In the genomic region with DNA sequence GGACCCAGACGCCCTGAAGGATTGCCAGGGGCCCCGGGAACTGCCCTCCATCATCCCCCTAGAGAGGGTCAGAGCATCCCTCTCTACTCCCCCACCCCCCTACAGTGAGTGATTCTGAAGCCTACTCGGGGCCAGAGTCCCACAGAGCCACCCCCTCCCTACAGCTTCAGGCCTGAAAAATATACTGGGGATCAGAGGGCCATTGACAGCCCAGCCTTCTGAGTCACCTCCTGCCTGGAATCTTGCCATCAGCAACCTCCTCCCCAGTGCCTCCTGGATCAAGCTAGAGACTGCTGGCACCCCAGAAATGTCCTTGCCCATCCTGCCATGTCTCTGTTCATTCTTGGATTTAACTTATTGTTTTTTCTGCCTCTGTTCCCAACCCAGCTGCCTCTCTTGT, we compare ENCODE assay signal across 1 cellular context.
TF ChIP-seq lines count a peak whose summit lies in the region.

No MANE protein-coding gene starts in this region.

TF ChIP-seq in HepG2, 621 proteins besides CTCF, POLR2A, EP300 and RAD21:
- TF ChIP-seq LCORL (IDR thresholded peaks at IDR 0.05) (no peak), LCORL (CRISPR knock-in tag; IDR thresholded peaks at IDR 0.05) (no peak), SMARCE1 (IDR thresholded peaks at IDR 0.05; ENCODE audit: borderline replicate concordance) (no peak), NFYC (CRISPR knock-in tag; IDR thresholded peaks at IDR 0.05) (no peak), ZNF124 (CRISPR knock-in tag; IDR thresholded peaks at IDR 0.05) (no peak), ZNF292 (CRISPR knock-in tag; IDR thresholded peaks at IDR 0.05; ENCODE audit: borderline replicate concordance, low read depth) (0 out of 2 replicates have a peak, but pooled peaks have one; percentile 26), ZNF34 (CRISPR knock-in tag; IDR thresholded peaks at IDR 0.05; ENCODE audit: borderline replicate concordance) (no peak), MEF2D (CRISPR knock-in tag; IDR thresholded peaks at IDR 0.05) (no peak), PHF5A (CRISPR knock-in tag; IDR thresholded peaks at IDR 0.05; ENCODE audit: low read depth, unreplicated experiment) (no peak), FOSL2 (CRISPR knock-in tag; IDR thresholded peaks at IDR 0.05) (peak; percentile 78), HNRNPUL1 (IDR thresholded peaks at IDR 0.05; ENCODE audit: low read depth, low read length) (no peak), ZNF441 (CRISPR knock-in tag; IDR thresholded peaks at IDR 0.05; ENCODE audit: borderline replicate concordance) (no peak), PTBP1 (IDR thresholded peaks at IDR 0.05; ENCODE audit: low read depth, low read length, poor library complexity, severe bottlenecking) (no peak), ZNF552 (CRISPR knock-in tag; IDR thresholded peaks at IDR 0.05; ENCODE audit: borderline replicate concordance) (no peak), ZMYM3 (CRISPR knock-in tag; IDR thresholded peaks at IDR 0.05) (peak; percentile 14; the same call in 1 of the 2 replicates), ZNF644 (CRISPR knock-in tag; IDR thresholded peaks at IDR 0.05; ENCODE audit: low read depth) (no peak), RARG (CRISPR knock-in tag; IDR thresholded peaks at IDR 0.05; ENCODE audit: low read depth) (no peak), KDM5A (IDR thresholded peaks at IDR 0.05; ENCODE audit: borderline replicate concordance, low read length) (no peak), TBX2 (CRISPR knock-in tag; IDR thresholded peaks at IDR 0.05; ENCODE audit: borderline replicate concordance) (no peak), THAP11 (CRISPR knock-in tag; IDR thresholded peaks at IDR 0.05) (no peak)
- TF ChIP-seq, protein P1, sequence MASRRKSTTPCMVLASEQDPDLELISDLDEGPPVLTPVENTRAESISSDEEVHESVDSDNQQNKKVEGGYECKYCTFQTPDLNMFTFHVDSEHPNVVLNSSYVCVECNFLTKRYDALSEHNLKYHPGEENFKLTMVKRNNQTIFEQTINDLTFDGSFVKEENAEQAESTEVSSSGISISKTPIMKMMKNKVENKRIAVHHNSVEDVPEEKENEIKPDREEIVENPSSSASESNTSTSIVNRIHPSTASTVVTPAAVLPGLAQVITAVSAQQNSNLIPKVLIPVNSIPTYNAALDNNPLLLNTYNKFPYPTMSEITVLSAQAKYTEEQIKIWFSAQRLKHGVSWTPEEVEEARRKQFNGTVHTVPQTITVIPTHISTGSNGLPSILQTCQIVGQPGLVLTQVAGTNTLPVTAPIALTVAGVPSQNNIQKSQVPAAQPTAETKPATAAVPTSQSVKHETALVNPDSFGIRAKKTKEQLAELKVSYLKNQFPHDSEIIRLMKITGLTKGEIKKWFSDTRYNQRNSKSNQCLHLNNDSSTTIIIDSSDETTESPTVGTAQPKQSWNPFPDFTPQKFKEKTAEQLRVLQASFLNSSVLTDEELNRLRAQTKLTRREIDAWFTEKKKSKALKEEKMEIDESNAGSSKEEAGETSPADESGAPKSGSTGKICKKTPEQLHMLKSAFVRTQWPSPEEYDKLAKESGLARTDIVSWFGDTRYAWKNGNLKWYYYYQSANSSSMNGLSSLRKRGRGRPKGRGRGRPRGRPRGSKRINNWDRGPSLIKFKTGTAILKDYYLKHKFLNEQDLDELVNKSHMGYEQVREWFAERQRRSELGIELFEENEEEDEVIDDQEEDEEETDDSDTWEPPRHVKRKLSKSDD (CRISPR knock-in tag; IDR thresholded peaks at IDR 0.05; ENCODE audit: low read depth): no peak
- TF ChIP-seq, protein P2, sequence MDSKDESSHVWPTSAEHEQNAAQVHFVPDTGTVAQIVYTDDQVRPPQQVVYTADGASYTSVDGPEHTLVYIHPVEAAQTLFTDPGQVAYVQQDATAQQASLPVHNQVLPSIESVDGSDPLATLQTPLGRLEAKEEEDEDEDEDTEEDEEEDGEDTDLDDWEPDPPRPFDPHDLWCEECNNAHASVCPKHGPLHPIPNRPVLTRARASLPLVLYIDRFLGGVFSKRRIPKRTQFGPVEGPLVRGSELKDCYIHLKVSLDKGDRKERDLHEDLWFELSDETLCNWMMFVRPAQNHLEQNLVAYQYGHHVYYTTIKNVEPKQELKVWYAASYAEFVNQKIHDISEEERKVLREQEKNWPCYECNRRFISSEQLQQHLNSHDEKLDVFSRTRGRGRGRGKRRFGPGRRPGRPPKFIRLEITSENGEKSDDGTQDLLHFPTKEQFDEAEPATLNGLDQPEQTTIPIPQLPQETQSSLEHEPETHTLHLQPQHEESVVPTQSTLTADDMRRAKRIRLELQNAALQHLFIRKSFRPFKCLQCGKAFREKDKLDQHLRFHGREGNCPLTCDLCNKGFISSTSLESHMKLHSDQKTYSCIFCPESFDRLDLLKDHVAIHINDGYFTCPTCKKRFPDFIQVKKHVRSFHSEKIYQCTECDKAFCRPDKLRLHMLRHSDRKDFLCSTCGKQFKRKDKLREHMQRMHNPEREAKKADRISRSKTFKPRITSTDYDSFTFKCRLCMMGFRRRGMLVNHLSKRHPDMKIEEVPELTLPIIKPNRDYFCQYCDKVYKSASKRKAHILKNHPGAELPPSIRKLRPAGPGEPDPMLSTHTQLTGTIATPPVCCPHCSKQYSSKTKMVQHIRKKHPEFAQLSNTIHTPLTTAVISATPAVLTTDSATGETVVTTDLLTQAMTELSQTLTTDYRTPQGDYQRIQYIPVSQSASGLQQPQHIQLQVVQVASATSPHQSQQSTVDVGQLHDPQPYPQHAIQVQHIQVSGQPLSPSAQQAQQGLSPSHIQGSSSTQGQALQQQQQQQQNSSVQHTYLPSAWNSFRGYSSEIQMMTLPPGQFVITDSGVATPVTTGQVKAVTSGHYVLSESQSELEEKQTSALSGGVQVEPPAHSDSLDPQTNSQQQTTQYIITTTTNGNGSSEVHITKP (CRISPR knock-in tag; IDR thresholded peaks at IDR 0.05; ENCODE audit: low read depth): 0 out of 2 replicates have a peak, but pooled peaks have one; percentile 14
- TF ChIP-seq, protein P3, sequence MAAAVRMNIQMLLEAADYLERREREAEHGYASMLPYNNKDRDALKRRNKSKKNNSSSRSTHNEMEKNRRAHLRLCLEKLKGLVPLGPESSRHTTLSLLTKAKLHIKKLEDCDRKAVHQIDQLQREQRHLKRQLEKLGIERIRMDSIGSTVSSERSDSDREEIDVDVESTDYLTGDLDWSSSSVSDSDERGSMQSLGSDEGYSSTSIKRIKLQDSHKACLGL (CRISPR knock-in tag; IDR thresholded peaks at IDR 0.05): 0 out of 2 replicates have a peak, but pooled peaks have one; percentile 28
- TF ChIP-seq, protein P4, sequence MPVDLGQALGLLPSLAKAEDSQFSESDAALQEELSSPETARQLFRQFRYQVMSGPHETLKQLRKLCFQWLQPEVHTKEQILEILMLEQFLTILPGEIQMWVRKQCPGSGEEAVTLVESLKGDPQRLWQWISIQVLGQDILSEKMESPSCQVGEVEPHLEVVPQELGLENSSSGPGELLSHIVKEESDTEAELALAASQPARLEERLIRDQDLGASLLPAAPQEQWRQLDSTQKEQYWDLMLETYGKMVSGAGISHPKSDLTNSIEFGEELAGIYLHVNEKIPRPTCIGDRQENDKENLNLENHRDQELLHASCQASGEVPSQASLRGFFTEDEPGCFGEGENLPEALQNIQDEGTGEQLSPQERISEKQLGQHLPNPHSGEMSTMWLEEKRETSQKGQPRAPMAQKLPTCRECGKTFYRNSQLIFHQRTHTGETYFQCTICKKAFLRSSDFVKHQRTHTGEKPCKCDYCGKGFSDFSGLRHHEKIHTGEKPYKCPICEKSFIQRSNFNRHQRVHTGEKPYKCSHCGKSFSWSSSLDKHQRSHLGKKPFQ (CRISPR knock-in tag; IDR thresholded peaks at IDR 0.05; ENCODE audit: insufficient replicate concordance): no peak
- TF ChIP-seq, protein P5, sequence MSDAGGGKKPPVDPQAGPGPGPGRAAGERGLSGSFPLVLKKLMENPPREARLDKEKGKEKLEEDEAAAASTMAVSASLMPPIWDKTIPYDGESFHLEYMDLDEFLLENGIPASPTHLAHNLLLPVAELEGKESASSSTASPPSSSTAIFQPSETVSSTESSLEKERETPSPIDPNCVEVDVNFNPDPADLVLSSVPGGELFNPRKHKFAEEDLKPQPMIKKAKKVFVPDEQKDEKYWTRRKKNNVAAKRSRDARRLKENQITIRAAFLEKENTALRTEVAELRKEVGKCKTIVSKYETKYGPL (CRISPR knock-in tag; IDR thresholded peaks at IDR 0.05): no peak
- TF ChIP-seq, protein P6, sequence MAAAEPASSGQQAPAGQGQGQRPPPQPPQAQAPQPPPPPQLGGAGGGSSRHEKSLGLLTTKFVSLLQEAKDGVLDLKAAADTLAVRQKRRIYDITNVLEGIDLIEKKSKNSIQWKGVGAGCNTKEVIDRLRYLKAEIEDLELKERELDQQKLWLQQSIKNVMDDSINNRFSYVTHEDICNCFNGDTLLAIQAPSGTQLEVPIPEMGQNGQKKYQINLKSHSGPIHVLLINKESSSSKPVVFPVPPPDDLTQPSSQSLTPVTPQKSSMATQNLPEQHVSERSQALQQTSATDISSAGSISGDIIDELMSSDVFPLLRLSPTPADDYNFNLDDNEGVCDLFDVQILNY (CRISPR knock-in tag; conservative IDR thresholded peaks at IDR 0.05): no peak
